8 cellular contexts compared by ENCODE assay signal in genomic region chr6:1604347-1604990, GRCh38. TPM values are rescaled to one million over a fixed set of nuclear protein-coding genes. Genes with fewer than 3 reads are reported as not detected.
DNase-seq lines count a peak whose midpoint lies in the region; ATAC-seq and TF ChIP-seq lines count a peak whose summit lies in the region.

No MANE protein-coding gene starts in this region.

- CTCF ChIA-PET in WTC11 (lab: Charles Lee): interaction anchor here (0.6 kb wide), 2 partner anchors 97 to 273 kb away, joined by 3 read pairs; no protein-coding TSS in a partner anchor

- TF ChIP-seq CTCF in WTC11 (IDR thresholded peaks at IDR 0.05) (peak; percentile 95), kidney epithelial cell (IDR thresholded peaks at IDR 0.05; ENCODE audit: insufficient read depth, low read length, poor library complexity, severe bottlenecking) (peak; percentile 33)

- H3K9me3 Mint-ChIP-seq in WTC11: no peaks in the 10 kb centered on the region

- H3K36me3 Mint-ChIP-seq in WTC11: no peaks in the 10 kb centered on the region

- H3K27me3 Mint-ChIP-seq in WTC11 (ENCODE audit: low read depth): peaks cover 89% of the 10 kb centered on the region

- ATAC-seq in GM21390 (IDR thresholded peaks at IDR 0.05; ENCODE audit: unreplicated experiment) (peak; percentile 58), WTC11 (peak; percentile 60)

- peak; percentile 78 for DNase-seq in CD1c-positive myeloid dendritic cell (ENCODE audit: extremely low spot score)
- DNase-seq in M059J (ENCODE audit: low read depth): peak; percentile 69
- DNase-seq in WTC11 (ENCODE audit: low spot score): peak; percentile 83
- DNase-seq in central memory CD4-positive, alpha-beta T cell: peak; percentile 51
- no peak for DNase-seq in kidney epithelial cell (ENCODE audit: low read depth)
- peak; percentile 56 for DNase-seq in stimulated activated CD4-positive, alpha-beta T cell treated with anti-CD3 and anti-CD28 coated beads, Interleukin-1b, Interleukin-23, amount 100 ng/mL, for 48 hours
- no peak for DNase-seq in RKO (ENCODE audit: low spot score)

- H3K27me3 ChIP-seq in kidney epithelial cell (ENCODE audit: control insufficient read depth, insufficient read depth, low read length): peaks cover 36% of the 10 kb centered on the region

- H3K27ac Mint-ChIP-seq in WTC11: no peak overlapping the region

- H3K4me3 ChIP-seq in kidney epithelial cell (ENCODE audit: low read depth, low read length): peak overlapping the region; percentile 38

- POLR2A ChIA-PET in WTC11 (lab: Charles Lee): no interaction called here

- H3K4me3 Mint-ChIP-seq in WTC11: peak overlapping the region; percentile 57

- peaks cover 40% of the 10 kb centered on the region for H3K4me1 Mint-ChIP-seq in WTC11

- H3K36me3 ChIP-seq in kidney epithelial cell (ENCODE audit: control insufficient read depth, insufficient read depth, low read length): no peaks in the 10 kb centered on the region

TF ChIP-seq in WTC11, 78 proteins besides CTCF, POLR2A, EP300 and RAD21:
- TF ChIP-seq FOXK1 (CRISPR knock-in tag; IDR thresholded peaks at IDR 0.05) (0 out of 2 replicates have a peak, but pooled peaks have one; percentile 6), MAX (CRISPR knock-in tag; IDR thresholded peaks at IDR 0.05) (0 out of 2 replicates have a peak, but pooled peaks have one; percentile 23), HMGXB4 (CRISPR knock-in tag; IDR thresholded peaks at IDR 0.05) (peak; percentile 87; the same call in 1 of the 2 replicates), MXD4 (CRISPR knock-in tag; IDR thresholded peaks at IDR 0.05; ENCODE audit: borderline replicate concordance) (no peak), GABPB1 (CRISPR knock-in tag; IDR thresholded peaks at IDR 0.05) (0 out of 2 replicates have a peak, but pooled peaks have one; percentile 22)

RNA-seq across cellular contexts. Expression of gene FOXC1, which starts 5.2 kb away (rescaled TPM):
- total RNA-seq in M059J (2014; rRNA removed; shearing (Covaris generic)): 8.3 and 10.2 TPM in 2 replicates
- 6.1 to 10.7 TPM (median 7.2 TPM) in 3 replicates for total RNA-seq in WTC11 (2021)
- 26.2 and 27.6 TPM in 2 replicates for total RNA-seq in kidney epithelial cell

Comparison
In these comparisons a context has a peak if more than half of its experiments do, and no peak if none do; other contexts are left out.
1. DNase-seq: peak in CD1c-positive myeloid dendritic cell (single experiment), M059J (single experiment), WTC11 (single experiment), central memory CD4-positive, alpha-beta T cell (single experiment) and stimulated activated CD4-positive, alpha-beta T cell treated with anti-CD3 and anti-CD28 coated beads, Interleukin-1b, Interleukin-23, amount 100 ng/mL, for 48 hours (single experiment); none in kidney epithelial cell (single experiment) and RKO (single experiment).